9 cellular contexts compared by ENCODE assay signal in the genomic region with DNA sequence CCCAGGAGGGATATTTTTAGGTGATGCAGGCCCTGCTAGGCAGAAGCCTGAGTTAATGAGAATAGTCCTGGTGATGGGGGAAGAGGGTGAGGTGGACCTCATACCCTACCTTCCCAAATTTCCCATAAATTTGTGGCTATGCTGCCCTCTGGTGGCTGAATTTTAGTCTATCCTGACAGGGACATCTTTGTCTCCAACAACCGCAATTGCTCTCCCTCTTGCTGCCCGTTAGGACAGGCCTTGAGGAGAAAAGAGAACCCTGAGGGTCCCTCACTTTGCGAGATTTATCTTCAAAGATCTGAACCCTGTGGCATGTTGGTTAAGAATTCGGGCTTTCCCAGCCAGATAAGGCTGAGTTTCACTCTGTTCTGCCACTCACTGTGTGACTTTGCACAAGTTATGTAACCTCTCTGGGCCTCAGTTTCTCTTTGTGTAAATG. TPM values are rescaled to one million over a fixed set of nuclear protein-coding genes. Genes with fewer than 3 reads are reported as not detected.
DNase-seq lines count a peak whose midpoint lies in the region; ATAC-seq and TF ChIP-seq lines count a peak whose summit lies in the region.
"Had no signal": no experiment of that assay in that cellular context is flagged by ENCODE, and none has a peak within 500 bp of the region (broad histone marks: within the 10 kb centered on the region; RNA-seq: fewer than 3 reads in every experiment).

No MANE protein-coding gene starts in this region.

- intact Hi-C loops in CD4-positive, alpha-beta memory T cell (cut with micrococcal nuclease): no loop called here
- intact Hi-C loops in right cardiac atrium (cut with DNase I): no loop called here

- peak in 3 of 5 donors; percentile 16 to 28 (median 27) for DNase-seq in CD4-positive, alpha-beta memory T cell
- DNase-seq in H7 (peak; percentile 80), NCI-H748 (lab: John Stamatoyannopoulos, UW; ENCODE audit: unreplicated experiment) (peak; percentile 76), adipocyte (ENCODE audit: low read depth) (peak; percentile 88), right cardiac atrium (no peak), smooth muscle cell (lab: John Stamatoyannopoulos, UW; ENCODE audit: unreplicated experiment) (no peak), globus pallidus (ENCODE audit: low spot score) (no peak)

- peaks cover 39% of the 10 kb centered on the region for H3K4me1 ChIP-seq in CD4-positive, alpha-beta memory T cell (ENCODE audit: insufficient read depth, low read length)
- H3K4me1 ChIP-seq in adipocyte (ENCODE audit: control insufficient read depth, insufficient read depth, low read length) (peaks cover 7% of the 10 kb centered on the region), right cardiac atrium (ENCODE audit: control insufficient read depth, insufficient read depth, low read length) (no peaks in the 10 kb centered on the region), smooth muscle cell (ENCODE audit: low read depth) (peaks cover 21% of the 10 kb centered on the region)

- peaks cover 41 to 47% of the 10 kb centered on the region in 2 donors for H3K36me3 Mint-ChIP-seq in CD4-positive, alpha-beta memory T cell

- POLR2A ChIA-PET in CD4-positive, alpha-beta memory T cell (lab: Charles Lee; ENCODE audit: partially characterized antibody): interaction anchor here (2.9 kb wide), 1 partner anchor 23 kb away, joined by 20 read pairs; a partner anchor contains a TSS

- WGBS in right cardiac atrium: 46% methylated on average over 4 of the region's 4 CpGs
- WGBS in smooth muscle cell (ENCODE audit: low lambda C conversion rate): 28% methylated on average over 4 of the region's 4 CpGs

- no peak overlapping the region for H2AFZ ChIP-seq in smooth muscle cell (ENCODE audit: low read depth)

- H3K4me2 ChIP-seq in smooth muscle cell: no peak overlapping the region

- peak overlapping the region in 6 of 7 donors; percentile 12 to 70 (median 48) for H3K27ac Mint-ChIP-seq in CD4-positive, alpha-beta memory T cell

- no peaks in the 10 kb centered on the region for H3K79me2 ChIP-seq in smooth muscle cell (ENCODE audit: low read depth)

- H3K4me3 ChIP-seq in CD4-positive, alpha-beta memory T cell (ENCODE audit: low read length in 2 of 2): no peak overlapping the region
- H3K4me3 ChIP-seq in H7 (ENCODE audit: insufficient read depth, low read depth, low read length) (no peak overlapping the region), adipocyte (ENCODE audit: low read length) (no peak overlapping the region), right cardiac atrium (ENCODE audit: low read length) (no peak overlapping the region), smooth muscle cell (no peak overlapping the region)
- H3K4me3 ChIP-seq: skin epidermis had no signal

- H3K4me1 Mint-ChIP-seq in CD4-positive, alpha-beta memory T cell: peaks cover 21 to 54% (median 33%) of the 10 kb centered on the region in 4 donors

- H3K4me3 Mint-ChIP-seq in CD4-positive, alpha-beta memory T cell: peak overlapping the region in 3 of 8 donors; percentile 17 to 61 (median 43)

- H4K20me1 ChIP-seq in smooth muscle cell (ENCODE audit: low read depth): peaks cover 13% of the 10 kb centered on the region

- H3K9me3 ChIP-seq in CD4-positive, alpha-beta memory T cell (ENCODE audit: control insufficient read depth in 1 of 2, low read length in 2 of 2): no peaks in the 10 kb centered on the region
- no peaks in the 10 kb centered on the region for H3K9me3 ChIP-seq in adipocyte (ENCODE audit: control insufficient read depth, low read length)
- H3K9me3 ChIP-seq in right cardiac atrium (ENCODE audit: control insufficient read depth, low read length): no peaks in the 10 kb centered on the region
- no peaks in the 10 kb centered on the region for H3K9me3 ChIP-seq in smooth muscle cell (replicated peaks; ENCODE audit: low read depth)

- CTCF ChIA-PET in CD4-positive, alpha-beta memory T cell (lab: Charles Lee; ENCODE audit: partially characterized antibody): interaction anchor here (0.9 to 4.3 kb wide), 7 partner anchors 11 to 50 kb away, joined by 3 to 26 read pairs (median 6); no protein-coding TSS in a partner anchor

- peaks cover 3% of the 10 kb centered on the region for H3F3A ChIP-seq in smooth muscle cell (ENCODE audit: low read depth)

- no peaks in the 10 kb centered on the region for H3K27me3 Mint-ChIP-seq in CD4-positive, alpha-beta memory T cell

- peaks cover 44% of the 10 kb centered on the region for H3K36me3 ChIP-seq in CD4-positive, alpha-beta memory T cell (ENCODE audit: insufficient read depth, low read length)
- peaks cover 20% of the 10 kb centered on the region for H3K36me3 ChIP-seq in H7 (replicated peaks; ENCODE audit: control insufficient read depth, insufficient read depth, low read length)
- peaks cover 54% of the 10 kb centered on the region for H3K36me3 ChIP-seq in adipocyte (ENCODE audit: control insufficient read depth, insufficient read depth, low read length, severe bottlenecking)
- H3K36me3 ChIP-seq in smooth muscle cell (ENCODE audit: low read depth): peaks cover 11% of the 10 kb centered on the region

- peak; percentile 5 to 26 for ATAC-seq in right cardiac atrium
- no peak for ATAC-seq in HG02973 (IDR thresholded peaks at IDR 0.05; ENCODE audit: unreplicated experiment)

- no peak overlapping the region for H3K9ac ChIP-seq in adipocyte (ENCODE audit: low read length)
- H3K9ac ChIP-seq in smooth muscle cell (ENCODE audit: low read depth): no peak overlapping the region

- no peaks in the 10 kb centered on the region for H3K9me3 Mint-ChIP-seq in CD4-positive, alpha-beta memory T cell

- H3K27ac ChIP-seq in CD4-positive, alpha-beta memory T cell (ENCODE audit: low read depth, low read length): no peak overlapping the region
- H3K27ac ChIP-seq in right cardiac atrium (ENCODE audit: low read length) (no peak overlapping the region), smooth muscle cell (ENCODE audit: low read depth) (no peak overlapping the region)

- TF ChIP-seq CTCF in smooth muscle cell (IDR thresholded peaks at IDR 0.05; ENCODE audit: borderline replicate concordance, insufficient read depth, poor library complexity, severe bottlenecking): peak; percentile 76

- H3K27me3 ChIP-seq in CD4-positive, alpha-beta memory T cell (ENCODE audit: insufficient read depth, low read length): no peaks in the 10 kb centered on the region
- H3K27me3 ChIP-seq in H7 (ENCODE audit: control insufficient read depth, insufficient read depth, low read length) (peaks cover 3% of the 10 kb centered on the region), adipocyte (replicated peaks; ENCODE audit: control insufficient read depth, insufficient read depth, low read length) (no peaks in the 10 kb centered on the region), right cardiac atrium (ENCODE audit: control insufficient read depth, insufficient read depth) (no peaks in the 10 kb centered on the region), smooth muscle cell (ENCODE audit: low read depth) (no peaks in the 10 kb centered on the region)

RNA-seq across cellular contexts. Expression of a gene that starts 9.8 kb away (rescaled TPM):
- total RNA-seq in CD4-positive, alpha-beta memory T cell: 1 to 10 TPM; 1.8 to 2.1 TPM
- not detected for polyA plus RNA-seq in CD4-positive, alpha-beta memory T cell
- total RNA-seq in H7 (2014; rRNA removed; shearing (Covaris generic)): 2.7 and 3.5 TPM in 2 replicates
- total RNA-seq in right cardiac atrium (10 to 100 TPM in 1 of 4 donors, 1 to 10 TPM in 3; 6.5 to 17.0 (median 8.9) TPM), smooth muscle cell (9.3 and 20.2 TPM in 2 replicates)
- polyA plus RNA-seq in right cardiac atrium (6.0 TPM), smooth muscle cell (6.5 and 17.2 TPM in 2 replicates)

RNA-seq across cellular contexts. Expression of a gene that starts 24.8 kb away (rescaled TPM):
- 100 to 1,000 TPM; 158 to 162 TPM for total RNA-seq in CD4-positive, alpha-beta memory T cell
- 10 to 100 TPM; 28.8 to 64.7 TPM for polyA plus RNA-seq in CD4-positive, alpha-beta memory T cell
- 38.4 and 50.6 TPM in 2 replicates for total RNA-seq in H7 (2014; rRNA removed; shearing (Covaris generic))
- total RNA-seq in right cardiac atrium (100 to 1,000 TPM in 1 of 4 donors, 10 to 100 TPM in 3; 57.0 to 141 (median 60.2) TPM), smooth muscle cell (151 and 163 TPM in 2 replicates)
- polyA plus RNA-seq in right cardiac atrium (49.3 TPM), smooth muscle cell (192 and 202 TPM in 2 replicates)

RNA-seq across cellular contexts. Expression of a gene that starts 30.0 kb away (rescaled TPM):
- under 1 TPM in 1 of 2 experiments, not detected in 1; 0.36 TPM for total RNA-seq in CD4-positive, alpha-beta memory T cell
- polyA plus RNA-seq in CD4-positive, alpha-beta memory T cell: not detected
- not detected in 2 replicates for total RNA-seq in H7 (2014; rRNA removed; shearing (Covaris generic))
- total RNA-seq in right cardiac atrium: under 1 TPM; 0.39 to 0.71 (median 0.46) TPM
- 0.20 TPM for polyA plus RNA-seq in right cardiac atrium
- 0.09 and 0.13 TPM in 2 replicates for total RNA-seq in smooth muscle cell
- polyA plus RNA-seq in smooth muscle cell: 0.46 TPM in 1 of 2 replicates, not detected in the other

Comparison
In these comparisons a context has a peak if more than half of its experiments do, and no peak if none do; other contexts are left out.
1. DNase-seq: peak in CD4-positive, alpha-beta memory T cell (3 of 5), H7 (single experiment), NCI-H748 (single experiment) and adipocyte (single experiment); none in right cardiac atrium (0 of 3), smooth muscle cell (single experiment) and globus pallidus (single experiment).